21 cellular contexts compared by ENCODE assay signal in genomic region chr20:46920114-46920513, GRCh38. TPM values are rescaled to one million over a fixed set of nuclear protein-coding genes. Genes with fewer than 3 reads are reported as not detected.
DNase-seq lines count a peak whose midpoint lies in the region; ATAC-seq, FAIRE-seq and TF ChIP-seq lines count a peak whose summit lies in the region.
"Had no signal": no experiment of that assay in that cellular context is flagged by ENCODE, and none has a peak within 500 bp of the region (broad histone marks: within the 10 kb centered on the region; RNA-seq: fewer than 3 reads in every experiment).

No MANE protein-coding gene starts in this region.

- 15 to 62% (median 44%) methylated on average over 6 of the region's 6 CpGs for WGBS in small intestine, 3 donors
- WGBS in thyroid gland, 2 donors, result 92% methylated on average over 6 of the region's 6 CpGs

- TF ChIP-seq POLR2A in thyroid gland (IDR thresholded peaks at IDR 0.05), result no peak

- peak; percentile 90 for ATAC-seq in left colon
- ATAC-seq in HG03280 (IDR thresholded peaks at IDR 0.05; ENCODE audit: unreplicated experiment), result no peak
- ATAC-seq: CD8-positive, alpha-beta T cell; GM12878 had no signal

- H3K4me1 ChIP-seq in small intestine (ENCODE audit: control insufficient read depth in 2 of 2, insufficient read depth in 1 of 2, low read depth in 1 of 2, low read length in 1 of 2) (no peaks in the 10 kb centered on the region), thyroid gland (peaks cover 7 to 13% of the 10 kb centered on the region in 2 donors)
- H3K4me1 ChIP-seq: BLaER1, Caco-2, HAP-1 had no signal

- no peak overlapping the region for H3K4me3 ChIP-seq in LNCaP clone FGC (ENCODE audit: low read depth, low read length)
- H3K4me3 ChIP-seq in small intestine (ENCODE audit: low read depth in 1 of 2, low read length in 2 of 2), result no peak overlapping the region
- no peak overlapping the region for H3K4me3 ChIP-seq in thyroid gland (replicated peaks in 1 of 3)
- H3K4me3 ChIP-seq: BLaER1, GM12878, HAP-1 had no signal

- no peak overlapping the region for H3K27ac ChIP-seq in small intestine (ENCODE audit: low read depth in 1 of 2, low read length in 1 of 2)
- no peak overlapping the region for H3K27ac ChIP-seq in thyroid gland
- H3K27ac ChIP-seq: 22Rv1, BLaER1, C4-2B had no signal

- intact Hi-C loops in left colon (cut with DNase I, micrococcal nuclease) (no loop called here), thyroid gland (cut with DNase I) (no loop called here)

- TF ChIP-seq CTCF in LNCaP clone FGC (IDR thresholded peaks at IDR 0.05; ENCODE audit: control insufficient read depth, extremely low read depth, insufficient read depth) (no peak), thyroid gland (IDR thresholded peaks at IDR 0.05) (no peak)

- H3K36me3 ChIP-seq in small intestine (ENCODE audit: control insufficient read depth in 2 of 2, insufficient read depth in 2 of 2, low read length in 2 of 2), result no peaks in the 10 kb centered on the region
- H3K36me3 ChIP-seq in thyroid gland, result no peaks in the 10 kb centered on the region
- H3K36me3 ChIP-seq: BLaER1, HAP-1 had no signal

- DNase-seq in LNCaP clone FGC (ENCODE audit: low read depth) (peak; percentile 10), left colon (peak; percentile 34 to 59), small intestine (peak; percentile 27), thyroid gland (no peak), cerebellum (ENCODE audit: low spot score) (no peak)
- DNase-seq: Caco-2; CD4-positive, CD25-positive, alpha-beta regulatory T cell; CD8-positive, alpha-beta T cell; DMS153; DND-41; GOT3; HFFc6 had no signal

- H3K27me3 ChIP-seq in small intestine (ENCODE audit: control insufficient read depth in 2 of 2, insufficient read depth in 2 of 2, low read length in 2 of 2), result no peaks in the 10 kb centered on the region
- no peaks in the 10 kb centered on the region for H3K27me3 ChIP-seq in thyroid gland
- H3K27me3 ChIP-seq: BLaER1 had no signal

- H3K9me3 ChIP-seq in small intestine (ENCODE audit: control insufficient read depth, low read depth) (no peaks in the 10 kb centered on the region), thyroid gland (no peaks in the 10 kb centered on the region)
- H3K9me3 ChIP-seq: Caco-2, HAP-1 had no signal

- no peak for FAIRE-seq in small intestine (lab: Jason Lieb, UNC)
- FAIRE-seq: A204.1, G401.6, GM12878, H54 had no signal

RNA-seq across cellular contexts. Expression of gene EYA2, which starts 25.5 kb away (rescaled TPM):
- total RNA-seq in left colon (10 to 100 TPM; 12.2 to 21.0 TPM), thyroid gland (10 to 100 TPM in 3 of 4 donors, 1 to 10 TPM in 1; 9.9 to 20.1 (median 13.8) TPM), cerebellum (6.6 TPM)
- under 1 TPM in 1 of 3 donors, not detected in 2; 0.70 TPM for polyA plus RNA-seq in small intestine
- total RNA-seq: CD4-positive, CD25-positive, alpha-beta regulatory T cell; CD8-positive, alpha-beta T cell; GM12878 had no signal
- polyA plus RNA-seq: CD4-positive, CD25-positive, alpha-beta regulatory T cell had no signal

Comparison
In these comparisons a context has a peak if more than half of its experiments do, and no peak if none do; other contexts are left out.
1. DNase-seq: peak in LNCaP clone FGC (single experiment), left colon (2 of 2) and small intestine (single experiment); none in thyroid gland (0 of 2) and cerebellum (single experiment).